In the genomic region with DNA sequence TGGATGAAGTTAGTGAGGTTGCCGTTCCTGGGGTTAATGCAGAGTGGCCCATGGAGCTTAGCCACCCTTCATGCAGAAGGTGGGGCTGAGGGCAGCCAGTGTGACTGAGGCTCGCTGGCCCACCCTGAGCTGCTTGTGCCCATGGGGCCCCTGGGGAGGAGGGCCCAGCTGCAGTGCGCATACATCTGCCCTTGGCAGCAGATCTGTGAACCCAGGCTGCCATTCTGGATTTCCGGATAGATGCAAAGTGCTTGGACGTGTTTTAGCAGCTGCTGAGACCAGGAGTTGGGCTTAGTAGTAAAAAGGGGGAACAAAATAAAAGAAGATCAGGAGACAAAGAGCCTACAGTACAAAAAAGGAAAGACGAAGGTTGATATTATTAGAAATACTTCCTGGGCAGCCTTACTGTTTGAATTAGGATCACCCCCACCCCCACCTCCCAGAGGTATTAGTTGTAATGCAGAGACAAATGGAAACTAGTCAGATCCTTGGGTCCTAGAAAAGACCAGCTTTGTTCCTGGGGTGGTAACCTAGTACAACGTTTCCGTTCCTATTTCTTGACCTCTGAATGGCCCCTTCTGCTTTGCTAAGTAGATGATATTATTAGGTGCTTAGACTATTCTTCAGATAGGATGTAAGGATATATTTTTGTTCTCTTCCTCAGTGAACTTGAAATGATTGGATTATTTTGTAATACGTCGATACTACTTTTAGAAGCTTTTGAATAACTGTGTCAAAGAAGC, we compare ENCODE assay signal across 13 cellular contexts.
A peak's percentile ranks its signal among the peaks of the same experiment; 100 is the strongest.
DNase-seq lines count a peak whose midpoint lies in the region; ATAC-seq and TF ChIP-seq lines count a peak whose summit lies in the region.
"Had no signal": no experiment of that assay in that cellular context is flagged by ENCODE, and none has a peak within 500 bp of the region (broad histone marks: within the 10 kb centered on the region; RNA-seq: fewer than 3 reads in every experiment).

No MANE protein-coding gene starts in this region.

- H3F3A ChIP-seq in PC-3 (ENCODE audit: low read length, unreplicated experiment) = no peaks in the 10 kb centered on the region

- no peaks in the 10 kb centered on the region for H3K27me3 ChIP-seq in right atrium auricular region
- H3K27me3 ChIP-seq in PC-3 (ENCODE audit: low read length) = no peaks in the 10 kb centered on the region
- H3K27me3 ChIP-seq: neutrophil, uterus had no signal

- TF ChIP-seq CTCF in right atrium auricular region (IDR thresholded peaks at IDR 0.05) (no peak), osteocyte (IDR thresholded peaks at IDR 0.05) (no peak), PC-3 (conservative IDR thresholded peaks at IDR 0.05; ENCODE audit: low read depth, low read length) (no peak)

- no peak overlapping the region for H3K4me3 ChIP-seq in right atrium auricular region
- no peak overlapping the region for H3K4me3 ChIP-seq in PC-3 (ENCODE audit: low read length)
- H3K4me3 ChIP-seq: uterus had no signal

- CTCF ChIA-PET in PC-3 (lab: Charles Lee) = no interaction called here

- ATAC-seq in Right ventricle myocardium superior (ENCODE audit: poor library complexity) (no peak), PC-3 (no peak), HG03432 (IDR thresholded peaks at IDR 0.05; ENCODE audit: unreplicated experiment) (no peak)

- POLR2A ChIA-PET in PC-3 (lab: Charles Lee; ENCODE audit: unreplicated experiment) = no interaction called here

- no peak overlapping the region for H3K9ac ChIP-seq in PC-3 (ENCODE audit: low read length)

- H3K27ac ChIP-seq in right atrium auricular region (peak overlapping the region; percentile 85 to 90), cingulate gyrus (ENCODE audit: low read depth, low read length) (peak overlapping the region; percentile 52), PC-3 (ENCODE audit: low read length) (no peak overlapping the region)
- H3K27ac ChIP-seq: neutrophil, uterus had no signal

- no peak overlapping the region for H2AFZ ChIP-seq in PC-3 (ENCODE audit: low read length)

- H3K4me1 ChIP-seq in right atrium auricular region (peaks cover 0 to 94% of the 10 kb centered on the region in 2 donors), PC-3 (ENCODE audit: insufficient read depth, low read length) (peaks cover 6% of the 10 kb centered on the region)

- DNase-seq in right atrium auricular region (ENCODE audit: low spot score) (no peak), Right ventricle myocardium superior (no peak), osteocyte (ENCODE audit: extremely low spot score, unreplicated experiment) (no peak), T-helper 2 cell (no peak), PC-3 (no peak), NCI-H187 treated with DMSO at 0.1 percent for 48 hours (lab: John Stamatoyannopoulos, UW) (no peak)
- DNase-seq: activated CD4-positive, alpha-beta T cell treated with anti-CD3 and anti-CD28 coated beads, Interleukin-2, amount 50 U/mL, for 1 hour; DMS79 treated with DMSO at 0.1 percent for 48 hours; NCI-H2171 treated with DMSO at 0.1 percent for 48 hours; uterus had no signal

- peaks cover 93% of the 10 kb centered on the region for H3K4me1 Mint-ChIP-seq in osteocyte (ENCODE audit: unreplicated experiment)

- no peaks in the 10 kb centered on the region for H4K20me1 ChIP-seq in PC-3 (ENCODE audit: low read length)

- H3K9me3 Mint-ChIP-seq in osteocyte (ENCODE audit: unreplicated experiment) = no peaks in the 10 kb centered on the region

- BruUV-seq in PC-3 (replicated peaks; lab: Mats Ljungman, UMichigan) = no TSS peak

- H3K36me3 ChIP-seq in right atrium auricular region (no peaks in the 10 kb centered on the region), PC-3 (ENCODE audit: low read depth, low read length) (no peaks in the 10 kb centered on the region)
- H3K36me3 ChIP-seq: neutrophil, uterus had no signal

- no peak overlapping the region for H3K4me2 ChIP-seq in PC-3 (ENCODE audit: low read length)

- intact Hi-C loops in Right ventricle myocardium superior (cut with DNase I) (no loop called here), PC-3 (cut with micrococcal nuclease) (no loop called here)

- no peak overlapping the region for H3K4me3 Mint-ChIP-seq in osteocyte (ENCODE audit: unreplicated experiment)

- H3K9me3 ChIP-seq in right atrium auricular region = no peaks in the 10 kb centered on the region
- H3K9me3 ChIP-seq in PC-3 (ENCODE audit: low read length) = no peaks in the 10 kb centered on the region
- H3K9me3 ChIP-seq: neutrophil, uterus had no signal

- no peaks in the 10 kb centered on the region for H3K36me3 Mint-ChIP-seq in osteocyte (ENCODE audit: unreplicated experiment)

- peak overlapping the region; percentile 75 for H3K27ac Mint-ChIP-seq in osteocyte (ENCODE audit: unreplicated experiment)

- peaks cover 27% of the 10 kb centered on the region for H3K79me2 ChIP-seq in PC-3 (ENCODE audit: low read length)

- H3K27me3 Mint-ChIP-seq in osteocyte (ENCODE audit: unreplicated experiment) = no peaks in the 10 kb centered on the region

- H3K9me2 ChIP-seq in PC-3 (replicated peaks; ENCODE audit: low read length) = no peaks in the 10 kb centered on the region
